ENCODE assay signal across 10 cellular contexts in genomic region chr6:6694825-6695710, GRCh38.
A peak's percentile ranks its signal among the peaks of the same experiment; 100 is the strongest.
DNase-seq lines count a peak whose midpoint lies in the region; ATAC-seq and TF ChIP-seq lines count a peak whose summit lies in the region.
"Had no signal": no experiment of that assay in that cellular context is flagged by ENCODE, and none has a peak within 500 bp of the region (broad histone marks: within the 10 kb centered on the region; RNA-seq: fewer than 3 reads in every experiment).

No MANE protein-coding gene starts in this region.

- ATAC-seq in GM21717 (IDR thresholded peaks at IDR 0.05; ENCODE audit: unreplicated experiment): no peak

- DNase-seq in LoVo (ENCODE audit: low spot score) (peak; percentile 80), ascending aorta (ENCODE audit: low spot score in 2 of 2) (no peak), HT-29 (ENCODE audit: low spot score) (no peak), glomerular visceral epithelial cell (ENCODE audit: extremely low spot score) (no peak), AML-193 (lab: John Stamatoyannopoulos, UW) (no peak)
- DNase-seq: HFFc6 had no signal

- H3K9me3 ChIP-seq in ascending aorta (no peaks in the 10 kb centered on the region), iPS-20b (ENCODE audit: insufficient read depth, low read depth, low read length) (peaks cover 8% of the 10 kb centered on the region; the same call in 1 of the 2 replicates), stomach smooth muscle (ENCODE audit: control insufficient read depth in 2 of 2, low read length in 2 of 2) (peaks cover 0 to 3% of the 10 kb centered on the region in 2 donors)

- intact Hi-C loops in ascending aorta (cut with DNase I): no loop called here

- H3K4me1 ChIP-seq in ascending aorta: peaks cover 6 to 12% of the 10 kb centered on the region in 2 donors
- H3K4me1 ChIP-seq in iPS-20b (ENCODE audit: insufficient read depth, low read length): peaks cover 22% of the 10 kb centered on the region
- peaks cover 38% of the 10 kb centered on the region for H3K4me1 ChIP-seq in stomach smooth muscle (ENCODE audit: control insufficient read depth, insufficient read depth, low read length)

- no peak for TF ChIP-seq CTCF in ascending aorta (IDR thresholded peaks at IDR 0.05)

- H3K27me3 ChIP-seq in ascending aorta: no peaks in the 10 kb centered on the region
- peaks cover 10% of the 10 kb centered on the region; the same call in 1 of the 2 replicates for H3K27me3 ChIP-seq in iPS-20b (ENCODE audit: insufficient read depth, low read length)
- H3K27me3 ChIP-seq in stomach smooth muscle (ENCODE audit: control insufficient read depth in 1 of 2, insufficient read depth in 2 of 2, low read length in 2 of 2): no peaks in the 10 kb centered on the region

- H3K27ac ChIP-seq in ascending aorta (peak overlapping the region; percentile 38 to 68), iPS-20b (ENCODE audit: low read length) (peak overlapping the region; percentile 15), stomach smooth muscle (ENCODE audit: low read length) (peak overlapping the region; percentile 18)
- H3K27ac ChIP-seq: KMS-11 had no signal

- H3K4me3 ChIP-seq in ascending aorta (no peak overlapping the region), iPS-20b (ENCODE audit: low read length) (peak overlapping the region; percentile 35; the same call in 1 of the 2 replicates), stomach smooth muscle (ENCODE audit: low read length in 2 of 2) (peak overlapping the region in 1 of 2 donors; percentile 29)

- no peaks in the 10 kb centered on the region for H3K36me3 ChIP-seq in ascending aorta
- H3K36me3 ChIP-seq in iPS-20b (ENCODE audit: insufficient read depth, low read depth, low read length): no peaks in the 10 kb centered on the region
- no peaks in the 10 kb centered on the region for H3K36me3 ChIP-seq in stomach smooth muscle (ENCODE audit: control insufficient read depth in 2 of 2, insufficient read depth in 2 of 2, low read length in 2 of 2)

- peak overlapping the region; percentile 34; the same call in 1 of the 2 replicates for H3K9ac ChIP-seq in iPS-20b (ENCODE audit: low read depth, low read length)
- no peak overlapping the region for H3K9ac ChIP-seq in stomach smooth muscle (ENCODE audit: low read length in 2 of 2)
- H3K9ac ChIP-seq: KMS-11 had no signal
